Comparison of ENCODE assay signal across 15 cellular contexts in genomic region chr10:80567292-80567691, GRCh38. TPM values are rescaled to one million over a fixed set of nuclear protein-coding genes. Genes with fewer than 3 reads are reported as not detected.
"Had no signal": no experiment of that assay in that cellular context is flagged by ENCODE, and none has a peak within 500 bp of the region (broad histone marks: within the 10 kb centered on the region; RNA-seq: fewer than 3 reads in every experiment).

No MANE protein-coding gene starts in this region.

- H3K27me3 ChIP-seq: uterus had no signal

- H3K4me1 ChIP-seq: gastroesophageal sphincter, uterus had no signal

- H3K27ac ChIP-seq: coronary artery, gastroesophageal sphincter, skin epidermis, uterus had no signal

- ATAC-seq: gastroesophageal sphincter, T-cell had no signal

- DNase-seq: activated CD4-positive, alpha-beta T cell treated with anti-CD3 and anti-CD28 coated beads, Interleukin-2, amount 50 U/mL, for 4 hours; activated CD4-positive, CD25-positive, alpha-beta regulatory T cell; activated T-cell treated with anti-CD3 and anti-CD28 coated beads, Interleukin-2, amount 50 U/mL, for 48 hours; aorta; effector CD8-positive, alpha-beta T cell; kidney; posterior cingulate gyrus; T-cell; uterus had no signal

- H3K9me3 ChIP-seq: gastroesophageal sphincter, uterus had no signal

- H3K4me3 ChIP-seq: coronary artery, gastroesophageal sphincter, skin epidermis, uterus had no signal

- FAIRE-seq: kidney had no signal

- H3K36me3 ChIP-seq: gastroesophageal sphincter, uterus had no signal

RNA-seq across cellular contexts. Expression of gene SH2D4B, which starts 29.6 kb away (rescaled TPM):
- total RNA-seq: cardiac septum, gastroesophageal sphincter, myocyte had no signal
- polyA plus RNA-seq: aorta, liver had no signal
